9 cellular contexts compared by ENCODE assay signal in the genomic region with DNA sequence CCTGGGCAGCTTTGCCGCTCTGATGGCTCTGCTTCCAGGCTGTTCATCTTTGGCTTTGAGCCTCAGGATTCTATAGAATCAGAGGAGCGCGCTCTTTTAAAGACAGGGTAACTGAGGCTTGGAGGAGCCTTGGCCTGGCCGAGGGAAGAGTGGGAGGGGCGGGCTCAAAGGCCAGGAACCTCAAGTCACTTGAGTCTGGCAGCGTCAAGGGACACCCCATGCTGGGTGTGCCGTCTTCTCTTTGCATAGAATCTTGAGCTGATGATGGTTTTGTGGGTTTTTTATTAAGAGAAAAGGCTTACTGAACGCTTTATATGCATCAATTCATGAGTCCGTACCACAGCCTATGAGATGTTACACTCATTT. TPM values are rescaled to one million over a fixed set of nuclear protein-coding genes. Genes with fewer than 3 reads are reported as not detected.
DNase-seq lines count a peak whose midpoint lies in the region; ATAC-seq and TF ChIP-seq lines count a peak whose summit lies in the region.
"Had no signal": no experiment of that assay in that cellular context is flagged by ENCODE, and none has a peak within 500 bp of the region (broad histone marks: within the 10 kb centered on the region; RNA-seq: fewer than 3 reads in every experiment).

No MANE protein-coding gene starts in this region.

- no peak for ATAC-seq in GM23338

- H3K27ac ChIP-seq in GM23338 (ENCODE audit: low read depth), result no peak overlapping the region

- peaks cover 6% of the 10 kb centered on the region for H3K9me3 ChIP-seq in skeletal muscle satellite cell (replicated peaks; ENCODE audit: low read length)

- H3K36me3 ChIP-seq in GM23338 (ENCODE audit: insufficient read depth) (peaks cover under 1% of the 10 kb centered on the region; the same call in 1 of the 2 replicates), skeletal muscle satellite cell (ENCODE audit: insufficient read depth, low read length) (peaks cover 24% of the 10 kb centered on the region)

- peaks cover 30% of the 10 kb centered on the region for H3K36me3 Mint-ChIP-seq in GM23338 (ENCODE audit: low read depth)
- peaks cover 44% of the 10 kb centered on the region for H3K36me3 Mint-ChIP-seq in T-helper 2 cell treated with Interferon-gamma antibody and Interleukin-4, amounts not matched to agents 5 μg/mL and 100 μg/mL, for 36 hours (ENCODE audit: low read depth)

- no peaks in the 10 kb centered on the region for H3K9me2 ChIP-seq in GM23338 (ENCODE audit: insufficient read depth)

- H3F3A ChIP-seq in GM23338 (replicated peaks; ENCODE audit: low read depth), result peaks cover 13% of the 10 kb centered on the region

- H3K4me1 Mint-ChIP-seq in GM23338, result peaks cover 13% of the 10 kb centered on the region
- peaks cover 27% of the 10 kb centered on the region for H3K4me1 Mint-ChIP-seq in T-helper 2 cell treated with Interferon-gamma antibody and Interleukin-4, amounts not matched to agents 5 μg/mL and 100 μg/mL, for 36 hours (ENCODE audit: low read depth)

- H3K4me3 ChIP-seq in GM23338, result peak overlapping the region; percentile 78
- peak overlapping the region; percentile 82 for H3K4me3 ChIP-seq in fibroblast of villous mesenchyme (ENCODE audit: low read depth, low read length)
- peak overlapping the region; percentile 98 for H3K4me3 ChIP-seq in skeletal muscle satellite cell (ENCODE audit: low read length)

- H2AFZ ChIP-seq in GM23338, result peak overlapping the region; percentile 48; the same call in 1 of the 2 replicates

- peaks cover 19% of the 10 kb centered on the region for H3K27me3 Mint-ChIP-seq in GM23338 (ENCODE audit: insufficient read depth, low read depth, poor library complexity)
- no peaks in the 10 kb centered on the region for H3K27me3 Mint-ChIP-seq in T-helper 2 cell treated with Interferon-gamma antibody and Interleukin-4, amounts not matched to agents 5 μg/mL and 100 μg/mL, for 36 hours (ENCODE audit: low read depth)

- H3K27me3 ChIP-seq in GM23338 (ENCODE audit: insufficient read depth) (no peaks in the 10 kb centered on the region), skeletal muscle satellite cell (ENCODE audit: control insufficient read depth, insufficient read depth, low read length) (no peaks in the 10 kb centered on the region)

- peak overlapping the region; percentile 93 for H3K4me3 Mint-ChIP-seq in GM23338
- H3K4me3 Mint-ChIP-seq in T-helper 2 cell treated with Interferon-gamma antibody and Interleukin-4, amounts not matched to agents 5 μg/mL and 100 μg/mL, for 36 hours, result peak overlapping the region; percentile 98

- peaks cover 11% of the 10 kb centered on the region for H3K4me1 ChIP-seq in GM23338 (ENCODE audit: insufficient read depth)
- H3K4me1 ChIP-seq in skeletal muscle satellite cell (ENCODE audit: control insufficient read depth, insufficient read depth, low read length), result peaks cover 19% of the 10 kb centered on the region

- peaks cover 10% of the 10 kb centered on the region for H3K9me3 Mint-ChIP-seq in GM23338
- peaks cover 6% of the 10 kb centered on the region for H3K9me3 Mint-ChIP-seq in T-helper 2 cell treated with Interferon-gamma antibody and Interleukin-4, amounts not matched to agents 5 μg/mL and 100 μg/mL, for 36 hours

- H4K20me1 ChIP-seq in GM23338 (replicated peaks; ENCODE audit: insufficient read depth), result no peaks in the 10 kb centered on the region

- peaks cover 26% of the 10 kb centered on the region for H3K79me2 ChIP-seq in GM23338 (replicated peaks; ENCODE audit: insufficient read depth)

- DNase-seq in GM23338 (ENCODE audit: low spot score) (no peak), fibroblast of villous mesenchyme (ENCODE audit: low read depth) (no peak), NCI-H2171 (lab: John Stamatoyannopoulos, UW) (no peak), midbrain (lab: John Stamatoyannopoulos, UW) (no peak), HK-2 (ENCODE audit: unreplicated experiment) (no peak), NCI-H774 (lab: John Stamatoyannopoulos, UW) (no peak)
- DNase-seq in T-helper 2 cell treated with Interferon-gamma antibody and Interleukin-4, amounts not matched to agents 5 μg/mL and 100 μg/mL, for 36 hours (ENCODE audit: low spot score), result no peak

- TF ChIP-seq CTCF in GM23338 (conservative IDR thresholded peaks at IDR 0.05; ENCODE audit: low read depth in 2 of 2) (no peak), fibroblast of villous mesenchyme (IDR thresholded peaks at IDR 0.05; ENCODE audit: insufficient read depth, low read depth, low read length) (no peak)

- peak overlapping the region; percentile 100 for H3K9ac ChIP-seq in skeletal muscle satellite cell (ENCODE audit: low read depth, low read length)

- peak overlapping the region; percentile 90 for H3K4me2 ChIP-seq in GM23338
- H3K4me2 ChIP-seq in skeletal muscle satellite cell (ENCODE audit: low read length), result peak overlapping the region; percentile 96

- no peak overlapping the region; the same call in 1 of the 2 replicates for H3K27ac Mint-ChIP-seq in GM23338
- H3K27ac Mint-ChIP-seq in T-helper 2 cell treated with Interferon-gamma antibody and Interleukin-4, amounts not matched to agents 5 μg/mL and 100 μg/mL, for 36 hours, result peak overlapping the region; percentile 83

TF ChIP-seq in GM23338, 12 proteins besides CTCF, POLR2A, EP300 and RAD21 (continues in another document):
- TF ChIP-seq JUNB (IDR thresholded peaks at IDR 0.05; ENCODE audit: unreplicated experiment), result no peak
- TF ChIP-seq EZH2 (IDR thresholded peaks at IDR 0.05; ENCODE audit: low read depth, unreplicated experiment), result no peak
- TF ChIP-seq, protein P1, sequence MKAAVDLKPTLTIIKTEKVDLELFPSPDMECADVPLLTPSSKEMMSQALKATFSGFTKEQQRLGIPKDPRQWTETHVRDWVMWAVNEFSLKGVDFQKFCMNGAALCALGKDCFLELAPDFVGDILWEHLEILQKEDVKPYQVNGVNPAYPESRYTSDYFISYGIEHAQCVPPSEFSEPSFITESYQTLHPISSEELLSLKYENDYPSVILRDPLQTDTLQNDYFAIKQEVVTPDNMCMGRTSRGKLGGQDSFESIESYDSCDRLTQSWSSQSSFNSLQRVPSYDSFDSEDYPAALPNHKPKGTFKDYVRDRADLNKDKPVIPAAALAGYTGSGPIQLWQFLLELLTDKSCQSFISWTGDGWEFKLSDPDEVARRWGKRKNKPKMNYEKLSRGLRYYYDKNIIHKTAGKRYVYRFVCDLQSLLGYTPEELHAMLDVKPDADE (IDR thresholded peaks at IDR 0.05), result no peak

RNA-seq across cellular contexts. Expression of a gene that starts 1.1 kb away (rescaled TPM):
- total RNA-seq in GM23338 (2014; rRNA removed; shearing (Covaris generic)), result 55.4 and 63.5 TPM in 2 replicates
- 56.9 and 62.2 TPM in 2 replicates for polyA plus RNA-seq in GM23338 (2016; fragmentation: Nextera tagmentation; extraction: Ambion mirVana)
- 41.5 and 75.4 TPM in 2 replicates for total RNA-seq in fibroblast of villous mesenchyme
- total RNA-seq in skeletal muscle satellite cell (2012; rRNA removed), result 58.6 and 78.9 TPM in 2 replicates

RNA-seq across cellular contexts. Expression of a gene that starts 42.2 kb away (rescaled TPM):
- total RNA-seq in GM23338 (2014; rRNA removed; shearing (Covaris generic)), result 9.3 and 11.6 TPM in 2 replicates
- 2.1 and 3.5 TPM in 2 replicates for polyA plus RNA-seq in GM23338 (2016; fragmentation: Nextera tagmentation; extraction: Ambion mirVana)
- 10.8 and 15.5 TPM in 2 replicates for total RNA-seq in fibroblast of villous mesenchyme
- 8.7 and 9.9 TPM in 2 replicates for total RNA-seq in skeletal muscle satellite cell (2012; rRNA removed)

RNA-seq across cellular contexts. Expression of a gene that starts 42.9 kb away (rescaled TPM):
- total RNA-seq in GM23338 (2014; rRNA removed; shearing (Covaris generic)), result 52.0 and 63.4 TPM in 2 replicates
- polyA plus RNA-seq in GM23338 (2016; fragmentation: Nextera tagmentation; extraction: Ambion mirVana), result 16.1 and 18.2 TPM in 2 replicates
- 103 and 119 TPM in 2 replicates for total RNA-seq in fibroblast of villous mesenchyme
- total RNA-seq in skeletal muscle satellite cell (2012; rRNA removed), result 96.8 and 112 TPM in 2 replicates

RNA-seq across cellular contexts. Expression of a gene that starts 51.8 kb away (rescaled TPM):
- not detected in 2 replicates for total RNA-seq in GM23338 (2014; rRNA removed; shearing (Covaris generic))
- not detected in 2 replicates for polyA plus RNA-seq in GM23338 (2016; fragmentation: Nextera tagmentation; extraction: Ambion mirVana)
- total RNA-seq in fibroblast of villous mesenchyme, result not detected in 2 replicates
- total RNA-seq in skeletal muscle satellite cell (2012; rRNA removed), result not detected in 2 replicates
- total RNA-seq: HT1080 had no signal
